In the genomic region with DNA sequence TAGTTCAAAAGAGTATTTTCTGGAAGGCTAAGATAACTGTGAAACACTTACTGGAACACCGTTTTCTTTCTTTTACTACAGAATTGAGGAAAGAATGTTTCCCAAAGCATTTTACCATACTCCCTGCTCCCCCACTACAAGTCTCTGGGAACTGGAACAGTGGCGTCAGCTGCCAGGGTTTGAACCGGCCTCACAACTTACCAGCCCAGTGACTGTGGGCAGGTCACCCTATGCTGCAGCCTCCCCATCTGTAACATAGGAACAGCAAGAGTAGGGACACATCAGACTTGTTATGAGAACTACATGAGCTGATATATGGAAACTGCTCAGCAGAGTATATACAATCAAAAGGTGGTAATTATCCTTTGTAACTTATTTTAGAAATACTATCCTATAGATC, we compare ENCODE assay signal across 18 cellular contexts.
"Had no signal": no experiment of that assay in that cellular context is flagged by ENCODE, and none has a peak within 500 bp of the region (broad histone marks: within the 10 kb centered on the region; RNA-seq: fewer than 3 reads in every experiment).

No MANE protein-coding gene starts in this region.

- ATAC-seq: activated CD4-positive, alpha-beta T cell treated with anti-CD3 and anti-CD28 coated beads for 36 hours; activated CD8-positive, alpha-beta memory T cell treated with anti-CD3 and anti-CD28 coated beads, Interleukin-2, amount 10 ng/mL, durations not matched to agents 7 days and 5 days; heart right ventricle; left ventricle myocardium superior; naive thymus-derived CD4-positive, alpha-beta T cell; stimulated activated naive B cell treated with anti-CD40 and anti-IgM and Interleukin-4, amounts not matched to agents 10 μg/mL and 1 μg/mL and 100 μg/mL, for 72 hours had no signal

- FAIRE-seq: colon had no signal

- H3K4me3 ChIP-seq: heart right ventricle, ovary, sigmoid colon, thoracic aorta had no signal

- H3K36me3 ChIP-seq: ovary, sigmoid colon, thoracic aorta had no signal

- H3K27ac ChIP-seq: heart right ventricle, ovary, sigmoid colon, thoracic aorta had no signal

- H3K36me3 Mint-ChIP-seq: activated CD8-positive, alpha-beta memory T cell treated with anti-CD3 and anti-CD28 coated beads, Interleukin-2, amount 10 ng/mL, durations not matched to agents 7 days and 5 days; brain; immature natural killer cell; memory B cell; naive thymus-derived CD4-positive, alpha-beta T cell; stimulated activated naive B cell treated with anti-CD40 and anti-IgM and Interleukin-4, amounts not matched to agents 10 μg/mL and 1 μg/mL and 100 μg/mL, for 72 hours had no signal

- H3K4me3 Mint-ChIP-seq: activated CD4-positive, alpha-beta memory T cell treated with anti-CD3 and anti-CD28 coated beads, Interleukin-2, amount 10 ng/mL, durations not matched to agents 7 days and 5 days; activated CD4-positive, alpha-beta T cell treated with anti-CD3 and anti-CD28 coated beads for 36 hours; activated CD8-positive, alpha-beta memory T cell treated with anti-CD3 and anti-CD28 coated beads, Interleukin-2, amount 10 ng/mL, durations not matched to agents 7 days and 5 days; activated naive CD4-positive, alpha-beta T cell treated with anti-CD3 and anti-CD28 coated beads for 36 hours; immature natural killer cell; memory B cell; naive thymus-derived CD4-positive, alpha-beta T cell; stimulated activated naive B cell treated with anti-CD40 and anti-IgM and Interleukin-4, amounts not matched to agents 10 μg/mL and 1 μg/mL and 100 μg/mL, for 72 hours had no signal

- H3K27me3 Mint-ChIP-seq: activated CD4-positive, alpha-beta memory T cell treated with anti-CD3 and anti-CD28 coated beads, Interleukin-2, amount 10 ng/mL, durations not matched to agents 7 days and 5 days; brain had no signal

- H3K9me3 ChIP-seq: heart right ventricle, ovary, sigmoid colon, thoracic aorta had no signal

- DNase-seq: activated CD4-positive, alpha-beta memory T cell treated with anti-CD3 and anti-CD28 coated beads, Interleukin-2, amount 10 ng/mL, durations not matched to agents 7 days and 5 days; activated CD4-positive, alpha-beta T cell treated with anti-CD3 and anti-CD28 coated beads for 36 hours; activated CD8-positive, alpha-beta memory T cell treated with anti-CD3 and anti-CD28 coated beads, Interleukin-2, amount 10 ng/mL, durations not matched to agents 7 days and 5 days; activated naive CD4-positive, alpha-beta T cell treated with anti-CD3 and anti-CD28 coated beads for 36 hours; activated T-cell treated with anti-CD3 and anti-CD28 coated beads, Interleukin-2, amount 50 U/mL, for 1 hour; caudate nucleus; heart right ventricle; immature natural killer cell; left ventricle myocardium superior; naive thymus-derived CD4-positive, alpha-beta T cell; ovary; sigmoid colon; stimulated activated CD4-positive, alpha-beta T cell treated with anti-CD3 and anti-CD28 coated beads, Interleukin-4, amount 100 ng/mL, for 24 hours; stimulated activated naive B cell treated with anti-CD40 and anti-IgM and Interleukin-4, amounts not matched to agents 10 μg/mL and 1 μg/mL and 100 μg/mL, for 72 hours had no signal

- H3K27ac Mint-ChIP-seq: activated CD4-positive, alpha-beta memory T cell treated with anti-CD3 and anti-CD28 coated beads, Interleukin-2, amount 10 ng/mL, durations not matched to agents 7 days and 5 days; activated CD4-positive, alpha-beta T cell treated with anti-CD3 and anti-CD28 coated beads for 36 hours; activated CD8-positive, alpha-beta memory T cell treated with anti-CD3 and anti-CD28 coated beads, Interleukin-2, amount 10 ng/mL, durations not matched to agents 7 days and 5 days; activated naive CD4-positive, alpha-beta T cell treated with anti-CD3 and anti-CD28 coated beads for 36 hours; memory B cell; naive thymus-derived CD4-positive, alpha-beta T cell; stimulated activated naive B cell treated with anti-CD40 and anti-IgM and Interleukin-4, amounts not matched to agents 10 μg/mL and 1 μg/mL and 100 μg/mL, for 72 hours had no signal

- H3K9me3 Mint-ChIP-seq: activated CD4-positive, alpha-beta memory T cell treated with anti-CD3 and anti-CD28 coated beads, Interleukin-2, amount 10 ng/mL, durations not matched to agents 7 days and 5 days; activated naive CD4-positive, alpha-beta T cell treated with anti-CD3 and anti-CD28 coated beads for 36 hours; brain; immature natural killer cell; memory B cell; naive thymus-derived CD4-positive, alpha-beta T cell had no signal

- H3K4me1 Mint-ChIP-seq: activated CD4-positive, alpha-beta memory T cell treated with anti-CD3 and anti-CD28 coated beads, Interleukin-2, amount 10 ng/mL, durations not matched to agents 7 days and 5 days; memory B cell; stimulated activated naive B cell treated with anti-CD40 and anti-IgM and Interleukin-4, amounts not matched to agents 10 μg/mL and 1 μg/mL and 100 μg/mL, for 72 hours had no signal

- H3K27me3 ChIP-seq: heart right ventricle, ovary, sigmoid colon had no signal
